ENCODE assay signal across 8 cellular contexts in the genomic region with DNA sequence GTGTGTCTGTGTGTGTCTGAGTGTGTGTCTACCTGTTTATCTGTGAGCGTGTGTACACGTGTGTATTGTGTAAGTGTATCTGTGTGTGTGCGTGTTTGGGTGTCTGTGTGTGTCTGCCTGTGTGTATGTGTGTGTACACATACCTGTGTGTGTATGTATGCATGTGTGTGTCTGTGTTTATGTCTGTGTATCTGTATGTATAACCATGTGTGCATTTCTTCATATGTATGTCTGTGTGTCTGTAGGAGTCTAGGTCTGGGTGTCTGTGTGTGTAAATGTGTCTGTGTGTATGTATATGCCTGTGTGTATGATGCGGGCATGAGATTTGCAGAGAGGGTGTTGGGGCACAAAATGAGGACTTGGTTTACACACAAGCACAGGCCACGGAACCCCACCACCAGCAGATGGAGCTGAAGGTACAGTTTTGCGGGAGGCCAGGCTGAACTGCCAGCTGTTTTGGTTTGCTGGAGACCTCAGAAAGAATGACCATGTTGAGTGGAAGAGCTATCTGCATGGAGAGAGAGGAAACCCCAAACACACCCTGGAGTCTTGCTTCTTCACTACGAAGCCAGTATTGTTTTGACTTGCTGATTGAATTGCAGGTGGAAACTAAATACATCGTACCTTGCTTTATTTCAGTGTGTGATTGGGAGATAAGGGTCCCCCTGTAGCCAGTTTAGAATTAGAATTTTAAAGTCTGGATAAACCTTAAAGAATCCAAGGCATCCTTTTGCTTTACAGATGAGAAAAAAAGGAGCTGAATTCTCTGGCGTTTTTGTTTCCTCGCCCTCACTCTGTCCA.
DNase-seq lines count a peak whose midpoint lies in the region; ATAC-seq and TF ChIP-seq lines count a peak whose summit lies in the region.

No MANE protein-coding gene starts in this region.

- H3K4me1 ChIP-seq in Peyer's patch (no peaks in the 10 kb centered on the region), endodermal cell (ENCODE audit: control insufficient read depth, insufficient read depth, low read length) (no peaks in the 10 kb centered on the region), mesendoderm (ENCODE audit: control insufficient read depth, low read depth, low read length) (no peaks in the 10 kb centered on the region)

- H3K9me3 Mint-ChIP-seq in endodermal cell = no peaks in the 10 kb centered on the region
- H3K9me3 Mint-ChIP-seq in activated CD8-positive, alpha-beta memory T cell treated with anti-CD3 and anti-CD28 coated beads, Interleukin-2, amount 10 ng/mL, durations not matched to agents 7 days and 5 days (ENCODE audit: low read depth) = peaks cover 8% of the 10 kb centered on the region

- CTCF ChIA-PET in activated CD8-positive, alpha-beta memory T cell treated with anti-CD3 and anti-CD28 coated beads, Interleukin-2, amount 10 ng/mL, durations not matched to agents 7 days and 5 days (lab: Charles Lee) = interaction anchor here (0.6 kb wide), 1 partner anchor 161 kb away, joined by 4 read pairs; no protein-coding TSS in a partner anchor

- peaks cover 10% of the 10 kb centered on the region for H3K27me3 Mint-ChIP-seq in endodermal cell (ENCODE audit: insufficient read depth)
- H3K27me3 Mint-ChIP-seq in activated CD8-positive, alpha-beta memory T cell treated with anti-CD3 and anti-CD28 coated beads, Interleukin-2, amount 10 ng/mL, durations not matched to agents 7 days and 5 days = no peaks in the 10 kb centered on the region

- H2BK5ac ChIP-seq in mesendoderm (ENCODE audit: low read length) = no peak overlapping the region

- H3K27ac Mint-ChIP-seq in endodermal cell = no peak overlapping the region
- H3K27ac Mint-ChIP-seq in activated CD8-positive, alpha-beta memory T cell treated with anti-CD3 and anti-CD28 coated beads, Interleukin-2, amount 10 ng/mL, durations not matched to agents 7 days and 5 days = no peak overlapping the region

- H3K4me1 Mint-ChIP-seq in endodermal cell = peaks cover 4% of the 10 kb centered on the region
- H3K4me1 Mint-ChIP-seq in activated CD8-positive, alpha-beta memory T cell treated with anti-CD3 and anti-CD28 coated beads, Interleukin-2, amount 10 ng/mL, durations not matched to agents 7 days and 5 days = no peaks in the 10 kb centered on the region

- ATAC-seq in GM19025 (IDR thresholded peaks at IDR 0.05; ENCODE audit: low read depth, unreplicated experiment) = peak; percentile 76
- no peak for ATAC-seq in activated CD8-positive, alpha-beta memory T cell treated with anti-CD3 and anti-CD28 coated beads, Interleukin-2, amount 10 ng/mL, durations not matched to agents 7 days and 5 days

- H3K36me3 Mint-ChIP-seq in endodermal cell (ENCODE audit: low read depth) = no peaks in the 10 kb centered on the region
- no peaks in the 10 kb centered on the region for H3K36me3 Mint-ChIP-seq in activated CD8-positive, alpha-beta memory T cell treated with anti-CD3 and anti-CD28 coated beads, Interleukin-2, amount 10 ng/mL, durations not matched to agents 7 days and 5 days

- H3K27ac ChIP-seq in Peyer's patch (no peak overlapping the region), endodermal cell (ENCODE audit: low read depth, low read length) (no peak overlapping the region), mesendoderm (ENCODE audit: low read depth, low read length) (no peak overlapping the region)

- no peaks in the 10 kb centered on the region for H3K79me2 ChIP-seq in mesendoderm (ENCODE audit: control insufficient read depth, insufficient read depth, low read length)

- no peak overlapping the region for H4K8ac ChIP-seq in mesendoderm (ENCODE audit: low read depth, low read length)

- no peak overlapping the region for H2BK15ac ChIP-seq in mesendoderm (replicated peaks; ENCODE audit: low read depth)

- H2AK5ac ChIP-seq in mesendoderm (ENCODE audit: low read length) = no peak overlapping the region

- no peak overlapping the region for H2BK120ac ChIP-seq in mesendoderm (ENCODE audit: low read depth, low read length)

- peak; percentile 75 for DNase-seq in COR-L47 (lab: John Stamatoyannopoulos, UW)
- DNase-seq in HT-29 (ENCODE audit: low spot score) = peak; percentile 68
- peak in 2 of 3 donors; percentile 53 to 72 for DNase-seq in Peyer's patch
- DNase-seq in endodermal cell = peak; percentile 92
- peak; percentile 90 for DNase-seq in mesendoderm
- no peak for DNase-seq in stimulated activated naive CD4-positive, alpha-beta T cell (lab: John Stamatoyannopoulos, UW)
- DNase-seq in activated CD8-positive, alpha-beta memory T cell treated with anti-CD3 and anti-CD28 coated beads, Interleukin-2, amount 10 ng/mL, durations not matched to agents 7 days and 5 days = no peak

- H3K27me3 ChIP-seq in Peyer's patch (no peaks in the 10 kb centered on the region), endodermal cell (ENCODE audit: control insufficient read depth, insufficient read depth, low read length, poor library complexity, severe bottlenecking) (peaks cover 19% of the 10 kb centered on the region), mesendoderm (ENCODE audit: insufficient read depth, low read length, poor library complexity) (no peaks in the 10 kb centered on the region)

- H3K4ac ChIP-seq in mesendoderm (ENCODE audit: low read depth, low read length) = no peak overlapping the region

- H3K36me3 ChIP-seq in Peyer's patch (no peaks in the 10 kb centered on the region), endodermal cell (ENCODE audit: control insufficient read depth, insufficient read depth, low read length) (no peaks in the 10 kb centered on the region), mesendoderm (ENCODE audit: control insufficient read depth, insufficient read depth, low read length) (no peaks in the 10 kb centered on the region)

- no peak overlapping the region for H3K56ac ChIP-seq in mesendoderm (ENCODE audit: low read length)

- no peak overlapping the region for H3K4me2 ChIP-seq in mesendoderm (ENCODE audit: low read length)

- no peak overlapping the region for H3K9ac ChIP-seq in endodermal cell (ENCODE audit: extremely low read depth, low read length, poor library complexity, severe bottlenecking)
- H3K9ac ChIP-seq in mesendoderm (ENCODE audit: low read length) = no peak overlapping the region

- H4K5ac ChIP-seq in mesendoderm (ENCODE audit: low read length) = no peak overlapping the region

- 51 to 61% methylated on average over 9 to 10 of the region's 10 CpGs for WGBS in endodermal cell (ENCODE audit: insufficient coverage in 1 of 2, insufficient read length in 1 of 2), 2 experiments
- WGBS in mesendoderm (ENCODE audit: extremely low coverage, insufficient coverage, low lambda C conversion rate) = no CpG with 5 or more reads among the region's 10 CpGs

- H3K23ac ChIP-seq in mesendoderm (ENCODE audit: low read length) = no peak overlapping the region

- H3K4me3 ChIP-seq in Peyer's patch (no peak overlapping the region), endodermal cell (ENCODE audit: low read length) (no peak overlapping the region), mesendoderm (ENCODE audit: low read length) (no peak overlapping the region)

- H3K4me3 Mint-ChIP-seq in endodermal cell = no peak overlapping the region
- H3K4me3 Mint-ChIP-seq in activated CD8-positive, alpha-beta memory T cell treated with anti-CD3 and anti-CD28 coated beads, Interleukin-2, amount 10 ng/mL, durations not matched to agents 7 days and 5 days = no peak overlapping the region

- TF ChIP-seq POLR2A in Peyer's patch (IDR thresholded peaks at IDR 0.05) = no peak

- H3K18ac ChIP-seq in mesendoderm (ENCODE audit: low read length) = no peak overlapping the region

- no peaks in the 10 kb centered on the region for H3K79me1 ChIP-seq in mesendoderm (ENCODE audit: low read length)

- TF ChIP-seq CTCF in Peyer's patch (IDR thresholded peaks at IDR 0.05) (peak in 4 of 6 experiments; percentile 37 to 68 (median 59)), endodermal cell (conservative IDR thresholded peaks at IDR 0.05) (peak; percentile 85)

- H3K9me3 ChIP-seq in Peyer's patch (no peaks in the 10 kb centered on the region), endodermal cell (ENCODE audit: control insufficient read depth, low read length) (no peaks in the 10 kb centered on the region)

Comparison
In these comparisons a context has a peak if more than half of its experiments do, and no peak if none do; other contexts are left out.
1. DNase-seq: peak in COR-L47 (single experiment), HT-29 (single experiment), Peyer's patch (2 of 3), endodermal cell (single experiment) and mesendoderm (single experiment); none in stimulated activated naive CD4-positive, alpha-beta T cell (0 of 6) and activated CD8-positive, alpha-beta memory T cell treated with anti-CD3 and anti-CD28 coated beads, Interleukin-2, amount 10 ng/mL, durations not matched to agents 7 days and 5 days (single experiment).